1 cellular context compared by ENCODE assay signal in the genomic region with DNA sequence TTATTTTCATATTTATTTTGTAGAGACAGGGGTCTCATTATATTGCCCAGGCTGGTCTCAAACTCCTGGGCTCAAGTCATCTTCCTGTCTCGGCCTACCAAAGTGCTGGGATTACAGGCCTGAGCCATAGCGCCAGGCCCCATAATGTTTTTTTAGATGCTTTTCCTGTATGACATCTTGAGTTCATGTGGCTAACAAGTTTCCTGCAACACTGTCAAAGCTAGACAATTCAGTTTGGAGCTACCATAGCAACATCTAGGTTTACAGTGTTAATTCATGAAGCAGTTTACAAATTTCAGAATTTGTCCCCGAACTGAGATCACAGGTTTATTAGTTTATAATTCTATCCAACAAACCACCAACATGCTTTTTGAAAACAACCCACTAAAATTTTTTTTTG.
TF ChIP-seq lines count a peak whose summit lies in the region.

No MANE protein-coding gene starts in this region.

TF ChIP-seq in HCT116, 20 proteins besides CTCF, POLR2A, EP300 and RAD21 (continued from another document):
- TF ChIP-seq, protein P1, sequence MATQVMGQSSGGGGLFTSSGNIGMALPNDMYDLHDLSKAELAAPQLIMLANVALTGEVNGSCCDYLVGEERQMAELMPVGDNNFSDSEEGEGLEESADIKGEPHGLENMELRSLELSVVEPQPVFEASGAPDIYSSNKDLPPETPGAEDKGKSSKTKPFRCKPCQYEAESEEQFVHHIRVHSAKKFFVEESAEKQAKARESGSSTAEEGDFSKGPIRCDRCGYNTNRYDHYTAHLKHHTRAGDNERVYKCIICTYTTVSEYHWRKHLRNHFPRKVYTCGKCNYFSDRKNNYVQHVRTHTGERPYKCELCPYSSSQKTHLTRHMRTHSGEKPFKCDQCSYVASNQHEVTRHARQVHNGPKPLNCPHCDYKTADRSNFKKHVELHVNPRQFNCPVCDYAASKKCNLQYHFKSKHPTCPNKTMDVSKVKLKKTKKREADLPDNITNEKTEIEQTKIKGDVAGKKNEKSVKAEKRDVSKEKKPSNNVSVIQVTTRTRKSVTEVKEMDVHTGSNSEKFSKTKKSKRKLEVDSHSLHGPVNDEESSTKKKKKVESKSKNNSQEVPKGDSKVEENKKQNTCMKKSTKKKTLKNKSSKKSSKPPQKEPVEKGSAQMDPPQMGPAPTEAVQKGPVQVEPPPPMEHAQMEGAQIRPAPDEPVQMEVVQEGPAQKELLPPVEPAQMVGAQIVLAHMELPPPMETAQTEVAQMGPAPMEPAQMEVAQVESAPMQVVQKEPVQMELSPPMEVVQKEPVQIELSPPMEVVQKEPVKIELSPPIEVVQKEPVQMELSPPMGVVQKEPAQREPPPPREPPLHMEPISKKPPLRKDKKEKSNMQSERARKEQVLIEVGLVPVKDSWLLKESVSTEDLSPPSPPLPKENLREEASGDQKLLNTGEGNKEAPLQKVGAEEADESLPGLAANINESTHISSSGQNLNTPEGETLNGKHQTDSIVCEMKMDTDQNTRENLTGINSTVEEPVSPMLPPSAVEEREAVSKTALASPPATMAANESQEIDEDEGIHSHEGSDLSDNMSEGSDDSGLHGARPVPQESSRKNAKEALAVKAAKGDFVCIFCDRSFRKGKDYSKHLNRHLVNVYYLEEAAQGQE (IDR thresholded peaks at IDR 0.05; ENCODE audit: low read depth), result no peak
- no peak for TF ChIP-seq CEBPB (IDR thresholded peaks at IDR 0.05; ENCODE audit: low read depth)
- no peak for TF ChIP-seq FOSL1 (IDR thresholded peaks at IDR 0.05; ENCODE audit: low read depth)
- TF ChIP-seq CBX3 (IDR thresholded peaks at IDR 0.05; ENCODE audit: low read depth), result no peak
- no peak for TF ChIP-seq SRF (IDR thresholded peaks at IDR 0.05; ENCODE audit: low read depth)
